Comparison of ENCODE assay signal across 21 cellular contexts in genomic region chr3:44060164-44060563, GRCh38.
"Had no signal": no experiment of that assay in that cellular context is flagged by ENCODE, and none has a peak within 500 bp of the region (broad histone marks: within the 10 kb centered on the region; RNA-seq: fewer than 3 reads in every experiment).

No MANE protein-coding gene starts in this region.

- H3K9me3 ChIP-seq: adrenal gland, mucosa of descending colon, psoas muscle, suprapubic skin had no signal

- H3K4me3 ChIP-seq: adrenal gland, mucosa of descending colon, psoas muscle, suprapubic skin had no signal

- H3K4me3 Mint-ChIP-seq: activated CD4-positive, alpha-beta memory T cell treated with anti-CD3 and anti-CD28 coated beads for 36 hours; activated T-helper 17 cell treated with anti-CD3 and anti-CD28 coated beads, Interleukin-2, amount 50 U/mL, for 72 hours; immature natural killer cell; naive B cell; WTC11 had no signal

- H3K9me3 Mint-ChIP-seq: activated CD4-positive, alpha-beta memory T cell treated with anti-CD3 and anti-CD28 coated beads for 36 hours; activated T-helper 17 cell treated with anti-CD3 and anti-CD28 coated beads, Interleukin-2, amount 50 U/mL, for 72 hours; immature natural killer cell; naive B cell; stimulated activated naive CD8-positive, alpha-beta T cell treated with anti-CD3 and anti-CD28 coated beads, Interleukin-15, amount 100 ng/mL, for 72 hours; T-cell; WTC11 had no signal

- H3K4me1 Mint-ChIP-seq: immature natural killer cell had no signal

- H3K36me3 Mint-ChIP-seq: activated CD4-positive, alpha-beta memory T cell treated with anti-CD3 and anti-CD28 coated beads for 36 hours; immature natural killer cell; naive B cell; T-cell; WTC11 had no signal

- DNase-seq: activated CD4-positive, alpha-beta memory T cell treated with anti-CD3 and anti-CD28 coated beads for 36 hours; activated CD4-positive, alpha-beta T cell treated with anti-CD3 and anti-CD28 coated beads for 4 hours; activated T-cell treated with anti-CD3 and anti-CD28 coated beads, Interleukin-2, amount 50 U/mL, for 1 hour; adrenal gland; dermis blood vessel endothelial cell; effector memory CD4-positive, alpha-beta T cell; immature natural killer cell; kidney glomerular epithelial cell; mesenchymal stem cell; mucosa of descending colon; naive B cell; psoas muscle; right cardiac atrium; stimulated activated CD4-positive, alpha-beta T cell treated with anti-CD3 and anti-CD28 coated beads, Interleukin-4, amount 100 ng/mL, for 1 hour; stimulated activated naive CD8-positive, alpha-beta T cell treated with anti-CD3 and anti-CD28 coated beads, Interleukin-15, amount 100 ng/mL, for 72 hours; trophoblast cell had no signal

- H3K27me3 ChIP-seq: adrenal gland had no signal

- H3K4me1 ChIP-seq: adrenal gland, psoas muscle had no signal

- H3K36me3 ChIP-seq: adrenal gland, suprapubic skin had no signal

- H3K27ac Mint-ChIP-seq: activated CD4-positive, alpha-beta memory T cell treated with anti-CD3 and anti-CD28 coated beads for 36 hours; activated T-helper 17 cell treated with anti-CD3 and anti-CD28 coated beads, Interleukin-2, amount 50 U/mL, for 72 hours; immature natural killer cell; stimulated activated naive CD8-positive, alpha-beta T cell treated with anti-CD3 and anti-CD28 coated beads, Interleukin-15, amount 100 ng/mL, for 72 hours; T-cell; WTC11 had no signal

- ATAC-seq: activated T-helper 17 cell treated with anti-CD3 and anti-CD28 coated beads, Interleukin-2, amount 50 U/mL, for 72 hours; mucosa of descending colon; psoas muscle; right cardiac atrium; stimulated activated naive CD8-positive, alpha-beta T cell treated with anti-CD3 and anti-CD28 coated beads, Interleukin-15, amount 100 ng/mL, for 72 hours; T-cell; WTC11 had no signal

- FAIRE-seq: endothelial cell of umbilical vein had no signal

- H3K27ac ChIP-seq: adrenal gland, psoas muscle, suprapubic skin had no signal
